25 cellular contexts compared by ENCODE assay signal in the genomic region with DNA sequence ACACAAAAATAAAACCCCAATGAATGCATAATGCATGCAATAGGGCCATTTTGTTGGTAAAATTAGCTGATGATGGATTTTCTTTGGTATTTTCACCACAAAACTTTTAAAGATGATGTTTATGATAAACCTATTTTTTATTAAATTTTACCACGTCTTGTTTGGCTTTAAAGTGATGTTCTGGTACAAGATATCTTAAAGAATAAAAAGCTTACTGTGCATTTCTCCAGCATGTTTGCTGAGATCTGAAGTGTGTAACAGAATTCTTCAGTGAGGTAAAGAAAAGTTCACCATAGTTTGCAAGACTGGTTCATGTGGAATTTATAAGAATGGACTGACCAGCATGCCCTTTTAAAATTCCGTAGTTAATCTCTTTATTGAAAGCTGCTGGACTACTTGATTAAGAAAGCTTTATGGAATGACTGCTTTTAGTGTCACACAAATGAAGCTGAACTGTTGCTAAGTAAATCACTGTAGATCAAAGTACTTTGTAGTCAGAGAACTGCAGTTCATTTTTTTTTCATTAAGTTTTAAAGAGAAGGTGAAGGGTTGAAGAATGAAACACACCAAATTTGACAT.
DNase-seq lines count a peak whose midpoint lies in the region; ATAC-seq and TF ChIP-seq lines count a peak whose summit lies in the region.
"Had no signal": no experiment of that assay in that cellular context is flagged by ENCODE, and none has a peak within 500 bp of the region (broad histone marks: within the 10 kb centered on the region; RNA-seq: fewer than 3 reads in every experiment).

No MANE protein-coding gene starts in this region.

- TF ChIP-seq CTCF in choroid plexus epithelial cell (conservative IDR thresholded peaks at IDR 0.05; ENCODE audit: low read depth, low read length) (no peak), nephron (IDR thresholded peaks at IDR 0.05; ENCODE audit: unreplicated experiment in 3 of 3) (no peak), CD14-positive monocyte (IDR thresholded peaks at IDR 0.05) (no peak)

- peak overlapping the region; percentile 47 to 65 (median 64) for H3K27ac Mint-ChIP-seq in nephron
- no peak overlapping the region for H3K27ac Mint-ChIP-seq in CD14-positive monocyte
- H3K27ac Mint-ChIP-seq: activated naive CD8-positive, alpha-beta T cell treated with anti-CD3 and anti-CD28 coated beads, Interleukin-2, amount 50 U/mL, for 24 hours; B cell; natural killer cell had no signal

- intact Hi-C loops in CD14-positive monocyte (cut with micrococcal nuclease) = no loop called here

- DNase-seq in AG08395 (ENCODE audit: low spot score) (peak; percentile 8), NCI-H82 (lab: John Stamatoyannopoulos, UW) (peak; percentile 58), choroid plexus epithelial cell (ENCODE audit: low read depth) (peak; percentile 48), CD14-positive monocyte (ENCODE audit: low spot score) (no peak)
- DNase-seq in activated naive CD4-positive, alpha-beta T cell treated with Interleukin-2 at 50 U/mL for 16 hours = no peak
- DNase-seq: activated CD4-positive, alpha-beta T cell treated with anti-CD3 and anti-CD28 coated beads, Interleukin-2, amount 50 U/mL, for 1 hour; activated gamma-delta T cell treated with Interleukin-2 at 50 U/mL for 16 hours; activated naive CD8-positive, alpha-beta T cell treated with anti-CD3 and anti-CD28 coated beads, Interleukin-2, amount 50 U/mL, for 24 hours; activated T-cell treated with anti-CD3 and anti-CD28 coated beads, Interleukin-2, amount 50 U/mL, for 4 hours; DMS53; GOT3; kidney; natural killer cell; NCI-H1694; NCI-H510A; pancreas; SHP77 treated with DMSO at 0.1 percent for 48 hours; stimulated activated naive CD4-positive, alpha-beta T cell; testis had no signal

- ATAC-seq in GM21360 (IDR thresholded peaks at IDR 0.05; ENCODE audit: unreplicated experiment) = no peak
- no peak for ATAC-seq in GM18511 (IDR thresholded peaks at IDR 0.05; ENCODE audit: unreplicated experiment)
- ATAC-seq: activated naive CD8-positive, alpha-beta T cell treated with anti-CD3 and anti-CD28 coated beads, Interleukin-2, amount 50 U/mL, for 24 hours; activated T-cell treated with anti-CD3 and anti-CD28 coated beads, Interleukin-2, amount 50 U/mL, for 4 hours; natural killer cell; pancreas; WTC11 had no signal

- H3K4me3 Mint-ChIP-seq in nephron (no peak overlapping the region), CD14-positive monocyte (no peak overlapping the region)
- H3K4me3 Mint-ChIP-seq: activated naive CD8-positive, alpha-beta T cell treated with anti-CD3 and anti-CD28 coated beads, Interleukin-2, amount 50 U/mL, for 24 hours; activated T-cell treated with anti-CD3 and anti-CD28 coated beads, Interleukin-2, amount 50 U/mL, for 4 hours; B cell; natural killer cell; WTC11 had no signal

- H3K36me3 Mint-ChIP-seq in nephron (ENCODE audit: low read depth) = peaks cover 16% of the 10 kb centered on the region
- no peaks in the 10 kb centered on the region for H3K36me3 Mint-ChIP-seq in CD14-positive monocyte
- H3K36me3 Mint-ChIP-seq: natural killer cell had no signal

- no peak overlapping the region for H3K4me3 ChIP-seq in choroid plexus epithelial cell (ENCODE audit: low read depth, low read length)
- H3K4me3 ChIP-seq: pancreas, testis, vagina had no signal

- H3K27me3 Mint-ChIP-seq in nephron (ENCODE audit: low read depth) (no peaks in the 10 kb centered on the region), CD14-positive monocyte (ENCODE audit: low read depth in 3 of 3) (no peaks in the 10 kb centered on the region)
- H3K27me3 Mint-ChIP-seq: activated naive CD8-positive, alpha-beta T cell treated with anti-CD3 and anti-CD28 coated beads, Interleukin-2, amount 50 U/mL, for 24 hours; B cell had no signal

- peaks cover 18% of the 10 kb centered on the region for H3K4me1 Mint-ChIP-seq in nephron
- H3K4me1 Mint-ChIP-seq in CD14-positive monocyte = no peaks in the 10 kb centered on the region
- H3K4me1 Mint-ChIP-seq: activated naive CD8-positive, alpha-beta T cell treated with anti-CD3 and anti-CD28 coated beads, Interleukin-2, amount 50 U/mL, for 24 hours; B cell; natural killer cell had no signal

- H3K9me3 Mint-ChIP-seq in nephron = no peaks in the 10 kb centered on the region
- H3K9me3 Mint-ChIP-seq in CD14-positive monocyte = peaks cover 2 to 6% (median 5%) of the 10 kb centered on the region in 7 donors
- H3K9me3 Mint-ChIP-seq: activated T-cell treated with anti-CD3 and anti-CD28 coated beads, Interleukin-2, amount 50 U/mL, for 4 hours had no signal

Comparison
In these comparisons a context has a peak if more than half of its experiments do, and no peak if none do; other contexts are left out.
1. DNase-seq: peak in AG08395 (single experiment), NCI-H82 (single experiment) and choroid plexus epithelial cell (single experiment); none in CD14-positive monocyte (single experiment) and activated naive CD4-positive, alpha-beta T cell treated with Interleukin-2 at 50 U/mL for 16 hours (single experiment).
2. H3K27ac Mint-ChIP-seq: peak in nephron (3 of 3); none in CD14-positive monocyte (0 of 7).